18 cellular contexts compared by ENCODE assay signal in genomic region chr4:164648151-164648848, GRCh38.
A peak's percentile ranks its signal among the peaks of the same experiment; 100 is the strongest.
DNase-seq lines count a peak whose midpoint lies in the region; ATAC-seq and TF ChIP-seq lines count a peak whose summit lies in the region.
"Had no signal": no experiment of that assay in that cellular context is flagged by ENCODE, and none has a peak within 500 bp of the region (broad histone marks: within the 10 kb centered on the region; RNA-seq: fewer than 3 reads in every experiment).

No MANE protein-coding gene starts in this region.

- no peaks in the 10 kb centered on the region for H3K9me3 ChIP-seq in aorta (ENCODE audit: control insufficient read depth, low read length)
- H3K9me3 ChIP-seq: prostate gland had no signal

- H3K4me1 Mint-ChIP-seq in natural killer cell: no peaks in the 10 kb centered on the region

- WGBS in aorta, 2 donors: 34 to 52% methylated on average over 1 of the region's 1 CpG

- H3K36me3 ChIP-seq in aorta (ENCODE audit: control insufficient read depth in 1 of 2, insufficient read depth in 2 of 2, low read length in 1 of 2): no peaks in the 10 kb centered on the region
- H3K36me3 ChIP-seq: prostate gland had no signal

- TF ChIP-seq CTCF in astrocyte of the spinal cord (IDR thresholded peaks at IDR 0.05; ENCODE audit: low read depth, low read length): no peak
- TF ChIP-seq CTCF in natural killer cell (IDR thresholded peaks at IDR 0.05): no peak

- DNase-seq in A172 (ENCODE audit: low spot score): peak; percentile 89
- peak; percentile 89 for DNase-seq in HT1080 (ENCODE audit: low read depth)
- peak; percentile 87 for DNase-seq in astrocyte of the spinal cord (ENCODE audit: low read depth, low spot score)
- DNase-seq in kidney glomerular epithelial cell (lab: John Stamatoyannopoulos, UW): peak; percentile 88
- DNase-seq in SIG-M5 treated with dmso at 0.1 percent for 504 hours (lab: John Stamatoyannopoulos, UW; ENCODE audit: unreplicated experiment): no peak
- no peak for DNase-seq in natural killer cell
- no peak for DNase-seq in aorta
- DNase-seq: activated CD4-positive, CD25-positive, alpha-beta regulatory T cell treated with anti-CD3 and anti-CD28 coated beads, Interleukin-2, amount 50 U/mL, for 72 hours; activated naive CD4-positive, alpha-beta T cell treated with Interleukin-2 at 50 U/mL for 16 hours; caudate nucleus; CD8-positive, alpha-beta T cell; HFFc6; NCI-H1694 treated with DMSO at 0.1 percent for 48 hours; NCI-H510A; substantia nigra; T-helper 1 cell had no signal

- in situ Hi-C loops in astrocyte of the spinal cord (cut with HindIII; ENCODE audit: low sequenced_read_pairs): no loop called here

- no peaks in the 10 kb centered on the region for H3K27me3 ChIP-seq in aorta (ENCODE audit: control insufficient read depth in 1 of 2, insufficient read depth in 2 of 2, low read length in 1 of 2)

- peaks cover 3 to 9% of the 10 kb centered on the region in 2 donors for H3K9me3 Mint-ChIP-seq in natural killer cell
- H3K9me3 Mint-ChIP-seq: CD8-positive, alpha-beta T cell had no signal

- H3K4me3 Mint-ChIP-seq in natural killer cell: no peak overlapping the region
- H3K4me3 Mint-ChIP-seq: CD8-positive, alpha-beta T cell; HFFc6 had no signal

- H3K4me3 ChIP-seq in astrocyte of the spinal cord (ENCODE audit: low read depth, low read length): no peak overlapping the region
- H3K4me3 ChIP-seq in aorta (ENCODE audit: low read length in 2 of 2): no peak overlapping the region
- H3K4me3 ChIP-seq: prostate gland had no signal

- no peaks in the 10 kb centered on the region for H3K36me3 Mint-ChIP-seq in natural killer cell
- H3K36me3 Mint-ChIP-seq: CD8-positive, alpha-beta T cell had no signal

- no peak overlapping the region for H3K27ac Mint-ChIP-seq in natural killer cell
- H3K27ac Mint-ChIP-seq: CD8-positive, alpha-beta T cell; HFFc6 had no signal

- H3K27ac ChIP-seq in aorta (ENCODE audit: low read depth in 1 of 2, low read length in 2 of 2): no peak overlapping the region
- H3K27ac ChIP-seq: prostate gland had no signal

- intact Hi-C loops in natural killer cell (cut with micrococcal nuclease): no loop called here
- intact Hi-C loops in aorta (cut with DNase I): no loop called here

- no peaks in the 10 kb centered on the region for H3K4me1 ChIP-seq in aorta (ENCODE audit: control insufficient read depth in 1 of 2, insufficient read depth in 2 of 2, low read length in 2 of 2)
- H3K4me1 ChIP-seq: prostate gland had no signal

- ATAC-seq in natural killer cell (no peak), HG02798 (IDR thresholded peaks at IDR 0.05; ENCODE audit: poor library complexity, unreplicated experiment) (no peak), aorta (ENCODE audit: low FRiP score) (no peak)
- ATAC-seq: CD8-positive, alpha-beta T cell had no signal

- H3K27me3 Mint-ChIP-seq in natural killer cell (ENCODE audit: low read depth in 2 of 2): no peaks in the 10 kb centered on the region

Comparison
In these comparisons a context has a peak if more than half of its experiments do, and no peak if none do; other contexts are left out.
1. DNase-seq: peak in A172 (single experiment), HT1080 (single experiment), astrocyte of the spinal cord (single experiment) and kidney glomerular epithelial cell (single experiment); none in SIG-M5 treated with dmso at 0.1 percent for 504 hours (single experiment), natural killer cell (single experiment) and aorta (0 of 2).